23 cellular contexts compared by ENCODE assay signal in the genomic region with DNA sequence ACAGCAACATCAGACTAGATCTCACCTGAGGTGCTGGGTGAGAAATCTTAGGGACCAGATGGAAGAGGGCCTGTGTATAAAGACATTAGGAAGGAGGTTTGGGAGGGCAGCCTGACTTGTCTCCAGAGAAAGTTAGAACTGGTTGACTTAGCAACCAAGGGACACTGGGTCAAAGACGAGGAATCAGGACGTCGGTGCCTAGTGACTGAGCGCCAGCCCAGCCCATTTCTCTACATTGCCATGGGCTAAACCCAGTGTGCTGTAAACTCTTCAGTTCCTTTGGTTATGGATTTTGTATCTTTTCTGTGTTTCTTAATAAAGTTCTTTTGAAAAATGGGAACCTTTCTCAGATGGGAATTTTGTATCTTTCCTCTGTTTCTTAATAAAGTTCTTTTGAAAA. TPM values are rescaled to one million over a fixed set of nuclear protein-coding genes. Genes with fewer than 3 reads are reported as not detected.
DNase-seq lines count a peak whose midpoint lies in the region; ATAC-seq, FAIRE-seq and TF ChIP-seq lines count a peak whose summit lies in the region.
"Had no signal": no experiment of that assay in that cellular context is flagged by ENCODE, and none has a peak within 500 bp of the region (broad histone marks: within the 10 kb centered on the region; RNA-seq: fewer than 3 reads in every experiment).

No MANE protein-coding gene starts in this region.

- no peak overlapping the region for H3K14ac ChIP-seq in mesenchymal stem cell (ENCODE audit: low read length in 2 of 2)

- H3K36me3 ChIP-seq in ACC112 (ENCODE audit: insufficient read depth, low read length) = peaks cover 4% of the 10 kb centered on the region; the same call in 1 of the 2 replicates
- no peaks in the 10 kb centered on the region for H3K36me3 ChIP-seq in mesenchymal stem cell (ENCODE audit: control insufficient read depth in 1 of 2, insufficient read depth in 2 of 2, low read depth in 1 of 2, low read length in 2 of 2)
- no peaks in the 10 kb centered on the region for H3K36me3 ChIP-seq in smooth muscle cell (ENCODE audit: low read depth)
- H3K36me3 ChIP-seq: SJCRH30 had no signal

- H3K27me3 Mint-ChIP-seq in T-helper 17 cell = peaks cover 14% of the 10 kb centered on the region

- H3K4me3 ChIP-seq in ACC112 (ENCODE audit: low read depth, low read length) (no peak overlapping the region), mesenchymal stem cell (ENCODE audit: insufficient read depth in 1 of 2, low read depth in 1 of 2, low read length in 2 of 2) (no peak overlapping the region), smooth muscle cell (no peak overlapping the region)
- H3K4me3 ChIP-seq: BLaER1 treated with 17β-estradiol and CSF1 and Interleukin-3, amounts not matched to agents 10 nM and 100 nM; GM23338; PC-9; SJCRH30 had no signal

- H3K27me3 ChIP-seq in ACC112 (ENCODE audit: insufficient read depth, low read length) = no peaks in the 10 kb centered on the region
- no peaks in the 10 kb centered on the region for H3K27me3 ChIP-seq in mesenchymal stem cell (ENCODE audit: control insufficient read depth in 1 of 2, insufficient read depth in 1 of 2, low read length in 2 of 2)
- no peaks in the 10 kb centered on the region for H3K27me3 ChIP-seq in smooth muscle cell (ENCODE audit: low read depth)
- H3K27me3 ChIP-seq: SJCRH30 had no signal

- WGBS in mesenchymal stem cell = 97% methylated on average over 4 of the region's 4 CpGs
- 91% methylated on average over 4 of the region's 4 CpGs for WGBS in smooth muscle cell (ENCODE audit: low lambda C conversion rate)

- no peak overlapping the region for H2BK120ac ChIP-seq in mesenchymal stem cell (ENCODE audit: low read depth, low read length)

- TF ChIP-seq CTCF in smooth muscle cell (IDR thresholded peaks at IDR 0.05; ENCODE audit: borderline replicate concordance, insufficient read depth, poor library complexity, severe bottlenecking) = no peak

- H3K4me1 ChIP-seq in ACC112 (ENCODE audit: control insufficient read depth, insufficient read depth, low read length, unreplicated experiment) = peaks cover 57% of the 10 kb centered on the region
- H3K4me1 ChIP-seq in mesenchymal stem cell (ENCODE audit: control insufficient read depth, insufficient read depth, low read depth, low read length) = peaks cover 23% of the 10 kb centered on the region
- peaks cover 26% of the 10 kb centered on the region for H3K4me1 ChIP-seq in smooth muscle cell (ENCODE audit: low read depth)

- H2AFZ ChIP-seq in ACC112 (ENCODE audit: low read length, unreplicated experiment) (no peak overlapping the region), mesenchymal stem cell (ENCODE audit: low read depth, low read length) (no peak overlapping the region), smooth muscle cell (ENCODE audit: low read depth) (no peak overlapping the region)
- H2AFZ ChIP-seq: GM23338, PC-9 had no signal

- peaks cover 25% of the 10 kb centered on the region for H3F3A ChIP-seq in smooth muscle cell (ENCODE audit: low read depth)

- H2BK15ac ChIP-seq in mesenchymal stem cell (ENCODE audit: low read depth, poor library complexity, severe bottlenecking) = no peak overlapping the region

- no peak overlapping the region for H3K23ac ChIP-seq in mesenchymal stem cell (ENCODE audit: low read length in 2 of 2)

- DNase-seq in GM12891 (ENCODE audit: insufficient read length, low spot score) (no peak), T-helper 17 cell (no peak), mesenchymal stem cell (no peak), smooth muscle cell (lab: John Stamatoyannopoulos, UW; ENCODE audit: unreplicated experiment) (no peak), NCI-H1105 treated with DMSO at 0.1 percent for 48 hours (lab: John Stamatoyannopoulos, UW) (no peak), COLO829 (ENCODE audit: low spot score) (no peak), frontal cortex (ENCODE audit: low spot score in 2 of 2) (no peak)
- DNase-seq: Calu3; CD4-positive, alpha-beta memory T cell; DMS153; MM.1S; NCI-H1048; NCI-H1436 treated with DMSO at 0.1 percent for 48 hours; NCI-H2029; NCI-H2227 treated with DMSO at 0.1 percent for 48 hours; NCI-H510A treated with DMSO at 0.1 percent for 48 hours; NCI-H748 treated with DMSO at 0.1 percent for 48 hours; PC-9; SJCRH30 had no signal

- H3K36me3 Mint-ChIP-seq in T-helper 17 cell (ENCODE audit: low read depth) = peaks cover 2% of the 10 kb centered on the region

- no peak overlapping the region for H2BK5ac ChIP-seq in mesenchymal stem cell (ENCODE audit: low read depth, low read length, poor library complexity, severe bottlenecking)

- H3K4me2 ChIP-seq in mesenchymal stem cell (ENCODE audit: low read length, poor library complexity, severe bottlenecking) (no peak overlapping the region), smooth muscle cell (no peak overlapping the region)
- H3K4me2 ChIP-seq: BLaER1 treated with 17β-estradiol and CSF1 and Interleukin-3, amounts not matched to agents 10 nM and 100 nM; GM23338; PC-9 had no signal

- peak overlapping the region; percentile 48 for H3K27ac Mint-ChIP-seq in T-helper 17 cell
- H3K27ac Mint-ChIP-seq: GM23338 had no signal

- no peak overlapping the region for H3K4me3 Mint-ChIP-seq in T-helper 17 cell
- H3K4me3 Mint-ChIP-seq: CD4-positive, alpha-beta memory T cell; GM23338 had no signal

- H2AK5ac ChIP-seq in mesenchymal stem cell (ENCODE audit: low read length, severe bottlenecking) = peak overlapping the region; percentile 6

- H3K18ac ChIP-seq in mesenchymal stem cell (ENCODE audit: low read depth in 1 of 2, low read length in 2 of 2) = no peak overlapping the region

- no peak overlapping the region for H4K91ac ChIP-seq in mesenchymal stem cell (ENCODE audit: low read length)

- peaks cover 23% of the 10 kb centered on the region for H3K4me1 Mint-ChIP-seq in T-helper 17 cell

- peaks cover 27% of the 10 kb centered on the region for H3K79me2 ChIP-seq in ACC112 (ENCODE audit: control insufficient read depth, insufficient read depth, low read length, unreplicated experiment)
- H3K79me2 ChIP-seq in smooth muscle cell (ENCODE audit: low read depth) = no peaks in the 10 kb centered on the region

- FAIRE-seq in GM12891 (lab: Jason Lieb, UNC) (no peak), frontal cortex (lab: Jason Lieb, UNC) (no peak)
- FAIRE-seq: GM12892 had no signal

- TF ChIP-seq POLR2A in GM12891 (IDR thresholded peaks at IDR 0.05; ENCODE audit: low read depth, low read length) = no peak

- no peak overlapping the region for H3K4ac ChIP-seq in mesenchymal stem cell (ENCODE audit: low read depth in 1 of 2, low read length in 2 of 2)

- H3K27ac ChIP-seq in ACC112 (ENCODE audit: low read depth, low read length) (peak overlapping the region; percentile 67), mesenchymal stem cell (ENCODE audit: low read length, poor library complexity, severe bottlenecking) (no peak overlapping the region), smooth muscle cell (ENCODE audit: low read depth) (no peak overlapping the region)
- H3K27ac ChIP-seq: PC-9, SJCRH30 had no signal

- no peak overlapping the region for H4K8ac ChIP-seq in mesenchymal stem cell (ENCODE audit: low read length)

- no peaks in the 10 kb centered on the region for H4K20me1 ChIP-seq in smooth muscle cell (ENCODE audit: low read depth)

- no peaks in the 10 kb centered on the region for H3K9me3 ChIP-seq in T-helper 17 cell (ENCODE audit: control insufficient read depth, low read length, poor library complexity, severe bottlenecking)
- no peaks in the 10 kb centered on the region for H3K9me3 ChIP-seq in mesenchymal stem cell (ENCODE audit: control insufficient read depth, low read length)
- H3K9me3 ChIP-seq in smooth muscle cell (replicated peaks; ENCODE audit: low read depth) = no peaks in the 10 kb centered on the region
- H3K9me3 ChIP-seq: BLaER1 treated with 17β-estradiol and CSF1 and Interleukin-3, amounts not matched to agents 10 nM and 100 nM; SJCRH30 had no signal

- H3K79me1 ChIP-seq in mesenchymal stem cell (replicated peaks; ENCODE audit: low read length, poor library complexity, severe bottlenecking) = peaks cover 12% of the 10 kb centered on the region

- ATAC-seq in T-helper 17 cell = no peak
- ATAC-seq: GM23338 had no signal

- no peak overlapping the region for H2BK12ac ChIP-seq in mesenchymal stem cell (ENCODE audit: low read length in 2 of 2)

- no peak overlapping the region for H3K9ac ChIP-seq in mesenchymal stem cell (ENCODE audit: low read length)
- H3K9ac ChIP-seq in smooth muscle cell (ENCODE audit: low read depth) = no peak overlapping the region
- H3K9ac ChIP-seq: BLaER1 treated with 17β-estradiol and CSF1 and Interleukin-3, amounts not matched to agents 10 nM and 100 nM had no signal

TF ChIP-seq in GM12891, 5 proteins besides CTCF, POLR2A, EP300 and RAD21:
- TF ChIP-seq POLR2AphosphoS5 (IDR thresholded peaks at IDR 0.05; ENCODE audit: low read depth, low read length) (0 out of 2 replicates have a peak, but pooled peaks have one; percentile 17), SPI1 (IDR thresholded peaks at IDR 0.05; ENCODE audit: low read depth, low read length) (no peak)

RNA-seq across cellular contexts. Expression of a gene that starts 12.3 kb away (rescaled TPM):
- 9.5 TPM for polyA plus RNA-seq in GM12891 (2012; ENCODE audit: low read depth, missing spikeins)
- total RNA-seq in T-helper 17 cell = 10 to 100 TPM; 38.4 to 46.6 TPM
- 12.5 TPM for polyA plus RNA-seq in mesenchymal stem cell (2013, experiment 1 of 2)
- 11.5 TPM for polyA plus RNA-seq in mesenchymal stem cell (2013, experiment 2 of 2)
- total RNA-seq in smooth muscle cell = 2.5 and 5.4 TPM in 2 replicates
- 11.0 and 11.2 TPM in 2 replicates for polyA plus RNA-seq in smooth muscle cell
- total RNA-seq in frontal cortex = 0.82 TPM

RNA-seq across cellular contexts. Expression of a gene that starts 29.3 kb away (rescaled TPM):
- 0.47 TPM for polyA plus RNA-seq in GM12891 (2012; ENCODE audit: low read depth, missing spikeins)
- 1 to 10 TPM in 1 of 2 donors, under 1 TPM in 1; 0.32 to 2.5 TPM for total RNA-seq in T-helper 17 cell
- polyA plus RNA-seq in mesenchymal stem cell (2013, experiment 1 of 2) = 599 TPM
- polyA plus RNA-seq in mesenchymal stem cell (2013, experiment 2 of 2) = 599 TPM
- 387 and 435 TPM in 2 replicates for total RNA-seq in smooth muscle cell
- polyA plus RNA-seq in smooth muscle cell = 460 and 495 TPM in 2 replicates
- total RNA-seq in frontal cortex = under 0.01 TPM
- polyA plus RNA-seq: CD4-positive, alpha-beta memory T cell had no signal

RNA-seq across cellular contexts. Expression of a gene that starts 56.7 kb away (rescaled TPM):
- 73.3 TPM for polyA plus RNA-seq in GM12891 (2012; ENCODE audit: low read depth, missing spikeins)
- total RNA-seq in T-helper 17 cell (10 to 100 TPM in 1 of 2 donors, 1 to 10 TPM in 1; 9.7 to 11.7 TPM), smooth muscle cell (104 and 105 TPM in 2 replicates), frontal cortex (139 TPM)
- polyA plus RNA-seq in mesenchymal stem cell (2013, experiment 1 of 2) = 65.9 TPM
- polyA plus RNA-seq in mesenchymal stem cell (2013, experiment 2 of 2) = 64.7 TPM
- polyA plus RNA-seq in smooth muscle cell = 44.0 and 51.2 TPM in 2 replicates

Comparison
In these comparisons a context has a peak if more than half of its experiments do, and no peak if none do; other contexts are left out.
1. RNA of a gene that starts 29.3 kb away (total RNA-seq): 387 to 435 TPM in smooth muscle cell; 0.32 to 2.5 TPM in T-helper 17 cell and under 0.01 TPM in frontal cortex (single experiment); every median in the first group is over 100 times any median in the second.